ENCODE assay signal across 17 cellular contexts in the genomic region with DNA sequence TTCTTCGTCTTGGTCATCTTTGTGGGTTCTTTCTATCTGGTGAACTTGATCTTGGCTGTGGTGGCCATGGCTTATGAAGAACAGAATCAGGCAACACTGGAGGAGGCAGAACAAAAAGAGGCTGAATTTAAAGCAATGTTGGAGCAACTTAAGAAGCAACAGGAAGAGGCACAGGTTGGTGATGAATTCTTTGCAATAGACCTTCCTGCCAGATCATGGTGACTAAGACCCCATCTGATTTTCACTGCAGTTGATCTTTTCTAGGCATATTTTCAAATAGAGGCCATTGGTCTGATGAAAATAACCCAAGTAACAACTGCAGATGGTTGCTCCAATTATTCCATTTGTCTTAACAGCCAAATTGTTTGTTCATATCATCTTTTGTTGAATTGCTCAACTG.
A peak's percentile ranks its signal among the peaks of the same experiment; 100 is the strongest.
DNase-seq lines count a peak whose midpoint lies in the region; ATAC-seq, FAIRE-seq and TF ChIP-seq lines count a peak whose summit lies in the region.
"Had no signal": no experiment of that assay in that cellular context is flagged by ENCODE, and none has a peak within 500 bp of the region (broad histone marks: within the 10 kb centered on the region; RNA-seq: fewer than 3 reads in every experiment).

No MANE protein-coding gene starts in this region.

- H3K4me3 ChIP-seq in bronchial epithelial cell (ENCODE audit: low read depth, low read length) (no peak overlapping the region), fibroblast of the aortic adventitia (ENCODE audit: low read depth, low read length) (no peak overlapping the region)
- H3K4me3 ChIP-seq: BLaER1, HAP-1 had no signal

- ATAC-seq in HG02678 (IDR thresholded peaks at IDR 0.05; ENCODE audit: unreplicated experiment) (no peak), GM21360 (IDR thresholded peaks at IDR 0.05; ENCODE audit: unreplicated experiment) (no peak)

- no peak for TF ChIP-seq CTCF in bronchial epithelial cell (IDR thresholded peaks at IDR 0.05; ENCODE audit: insufficient read depth, low read length, severe bottlenecking)
- TF ChIP-seq CTCF in fibroblast of the aortic adventitia (IDR thresholded peaks at IDR 0.05; ENCODE audit: insufficient read depth, low read length) = no peak

- DNase-seq in ELR (ENCODE audit: low read depth) (peak; percentile 74), HT1080 (ENCODE audit: low read depth) (peak; percentile 83), bronchial epithelial cell (ENCODE audit: low read depth) (peak; percentile 5), fibroblast of the aortic adventitia (ENCODE audit: low read depth) (peak; percentile 14), NCI-H748 treated with DMSO at 0.1 percent for 48 hours (lab: John Stamatoyannopoulos, UW) (no peak), HK-2 (ENCODE audit: unreplicated experiment) (no peak)
- DNase-seq: 8988T; AML-193; Caco-2; CD8-positive, alpha-beta memory T cell had no signal

- no peaks in the 10 kb centered on the region for H3K36me3 ChIP-seq in bronchial epithelial cell (ENCODE audit: control insufficient read depth, insufficient read depth, low read length)
- H3K36me3 ChIP-seq: BLaER1, HAP-1 had no signal

- FAIRE-seq in bronchial epithelial cell (lab: Jason Lieb, UNC) = no peak
- FAIRE-seq: G401.6, GM12891, H1 had no signal

- H3K27me3 ChIP-seq in bronchial epithelial cell (ENCODE audit: control insufficient read depth, insufficient read depth, low read length) = no peaks in the 10 kb centered on the region
- H3K27me3 ChIP-seq: BLaER1 had no signal

Comparison
In these comparisons a context has a peak if more than half of its experiments do, and no peak if none do; other contexts are left out.
1. DNase-seq: peak in ELR (single experiment), HT1080 (single experiment), bronchial epithelial cell (single experiment) and fibroblast of the aortic adventitia (single experiment); none in NCI-H748 treated with DMSO at 0.1 percent for 48 hours (single experiment) and HK-2 (single experiment).